ENCODE assay signal across 1 cellular context in the genomic region with DNA sequence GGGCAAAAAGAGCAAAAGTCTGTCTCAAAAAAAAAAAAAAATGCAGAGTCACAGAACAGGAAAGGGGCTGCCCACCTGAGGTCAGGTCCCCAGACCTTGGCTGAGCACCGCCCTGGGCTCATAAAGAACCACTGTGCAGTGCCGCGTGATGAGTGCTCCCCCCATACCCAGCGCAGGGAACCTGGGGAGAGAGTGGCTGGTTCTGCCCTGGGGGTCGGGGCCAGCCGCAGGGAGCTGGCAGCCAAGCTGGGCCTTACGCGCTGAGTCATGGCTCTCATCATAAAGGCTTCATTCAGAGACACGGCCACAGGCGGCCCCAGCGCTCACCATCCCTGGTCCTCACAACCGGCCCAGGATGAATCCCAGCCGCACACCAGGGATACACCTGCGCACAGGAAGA.
A peak's percentile ranks its signal among the peaks of the same experiment; 100 is the strongest.
TF ChIP-seq lines count a peak whose summit lies in the region.

No MANE protein-coding gene starts in this region.

TF ChIP-seq in HepG2, 621 proteins besides CTCF, POLR2A, EP300 and RAD21 (continued from another document and continues in another):
- TF ChIP-seq, protein P1, sequence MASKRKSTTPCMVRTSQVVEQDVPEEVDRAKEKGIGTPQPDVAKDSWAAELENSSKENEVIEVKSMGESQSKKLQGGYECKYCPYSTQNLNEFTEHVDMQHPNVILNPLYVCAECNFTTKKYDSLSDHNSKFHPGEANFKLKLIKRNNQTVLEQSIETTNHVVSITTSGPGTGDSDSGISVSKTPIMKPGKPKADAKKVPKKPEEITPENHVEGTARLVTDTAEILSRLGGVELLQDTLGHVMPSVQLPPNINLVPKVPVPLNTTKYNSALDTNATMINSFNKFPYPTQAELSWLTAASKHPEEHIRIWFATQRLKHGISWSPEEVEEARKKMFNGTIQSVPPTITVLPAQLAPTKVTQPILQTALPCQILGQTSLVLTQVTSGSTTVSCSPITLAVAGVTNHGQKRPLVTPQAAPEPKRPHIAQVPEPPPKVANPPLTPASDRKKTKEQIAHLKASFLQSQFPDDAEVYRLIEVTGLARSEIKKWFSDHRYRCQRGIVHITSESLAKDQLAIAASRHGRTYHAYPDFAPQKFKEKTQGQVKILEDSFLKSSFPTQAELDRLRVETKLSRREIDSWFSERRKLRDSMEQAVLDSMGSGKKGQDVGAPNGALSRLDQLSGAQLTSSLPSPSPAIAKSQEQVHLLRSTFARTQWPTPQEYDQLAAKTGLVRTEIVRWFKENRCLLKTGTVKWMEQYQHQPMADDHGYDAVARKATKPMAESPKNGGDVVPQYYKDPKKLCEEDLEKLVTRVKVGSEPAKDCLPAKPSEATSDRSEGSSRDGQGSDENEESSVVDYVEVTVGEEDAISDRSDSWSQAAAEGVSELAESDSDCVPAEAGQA (IDR thresholded peaks at IDR 0.05; ENCODE audit: low read depth) = no peak; the same call in 1 of the 2 replicates
- TF ChIP-seq, protein P1 (CRISPR knock-in tag; IDR thresholded peaks at IDR 0.05; ENCODE audit: borderline replicate concordance) = no peak
- peak; percentile 80 for TF ChIP-seq HIC2 (CRISPR knock-in tag; IDR thresholded peaks at IDR 0.05; ENCODE audit: low read depth)
- TF ChIP-seq, protein P2, sequence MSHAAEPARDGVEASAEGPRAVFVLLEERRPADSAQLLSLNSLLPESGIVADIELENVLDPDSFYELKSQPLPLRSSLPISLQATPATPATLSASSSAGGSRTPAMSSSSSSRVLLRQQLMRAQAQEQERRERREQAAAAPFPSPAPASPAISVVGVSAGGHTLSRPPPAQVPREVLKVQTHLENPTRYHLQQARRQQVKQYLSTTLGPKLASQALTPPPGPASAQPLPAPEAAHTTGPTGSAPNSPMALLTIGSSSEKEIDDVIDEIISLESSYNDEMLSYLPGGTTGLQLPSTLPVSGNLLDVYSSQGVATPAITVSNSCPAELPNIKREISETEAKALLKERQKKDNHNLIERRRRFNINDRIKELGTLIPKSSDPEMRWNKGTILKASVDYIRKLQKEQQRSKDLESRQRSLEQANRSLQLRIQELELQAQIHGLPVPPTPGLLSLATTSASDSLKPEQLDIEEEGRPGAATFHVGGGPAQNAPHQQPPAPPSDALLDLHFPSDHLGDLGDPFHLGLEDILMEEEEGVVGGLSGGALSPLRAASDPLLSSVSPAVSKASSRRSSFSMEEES (CRISPR knock-in tag; IDR thresholded peaks at IDR 0.05) = peak; percentile 50; the same call in 1 of the 2 replicates
- no peak for TF ChIP-seq ZNF343 (CRISPR knock-in tag; IDR thresholded peaks at IDR 0.05)
- TF ChIP-seq ZEB1 (IDR thresholded peaks at IDR 0.05; ENCODE audit: insufficient replicate concordance, low read depth) = peak; percentile 70
- peak in 1 of 2 experiments; percentile 20; a peak in 1 of 4 replicates for TF ChIP-seq MAFK (conservative IDR thresholded peaks at IDR 0.05 in 1 of 2, IDR thresholded peaks at IDR 0.05 in 1 of 2; ENCODE audit: low read length in 2 of 2)
- TF ChIP-seq TSC22D2 (CRISPR knock-in tag; IDR thresholded peaks at IDR 0.05; ENCODE audit: borderline replicate concordance) = no peak
- TF ChIP-seq ATF6 (CRISPR knock-in tag; conservative IDR thresholded peaks at IDR 0.05) = no peak
- TF ChIP-seq ATRX (CRISPR knock-in tag; IDR thresholded peaks at IDR 0.05; ENCODE audit: borderline replicate concordance) = no peak
- TF ChIP-seq, protein P3, sequence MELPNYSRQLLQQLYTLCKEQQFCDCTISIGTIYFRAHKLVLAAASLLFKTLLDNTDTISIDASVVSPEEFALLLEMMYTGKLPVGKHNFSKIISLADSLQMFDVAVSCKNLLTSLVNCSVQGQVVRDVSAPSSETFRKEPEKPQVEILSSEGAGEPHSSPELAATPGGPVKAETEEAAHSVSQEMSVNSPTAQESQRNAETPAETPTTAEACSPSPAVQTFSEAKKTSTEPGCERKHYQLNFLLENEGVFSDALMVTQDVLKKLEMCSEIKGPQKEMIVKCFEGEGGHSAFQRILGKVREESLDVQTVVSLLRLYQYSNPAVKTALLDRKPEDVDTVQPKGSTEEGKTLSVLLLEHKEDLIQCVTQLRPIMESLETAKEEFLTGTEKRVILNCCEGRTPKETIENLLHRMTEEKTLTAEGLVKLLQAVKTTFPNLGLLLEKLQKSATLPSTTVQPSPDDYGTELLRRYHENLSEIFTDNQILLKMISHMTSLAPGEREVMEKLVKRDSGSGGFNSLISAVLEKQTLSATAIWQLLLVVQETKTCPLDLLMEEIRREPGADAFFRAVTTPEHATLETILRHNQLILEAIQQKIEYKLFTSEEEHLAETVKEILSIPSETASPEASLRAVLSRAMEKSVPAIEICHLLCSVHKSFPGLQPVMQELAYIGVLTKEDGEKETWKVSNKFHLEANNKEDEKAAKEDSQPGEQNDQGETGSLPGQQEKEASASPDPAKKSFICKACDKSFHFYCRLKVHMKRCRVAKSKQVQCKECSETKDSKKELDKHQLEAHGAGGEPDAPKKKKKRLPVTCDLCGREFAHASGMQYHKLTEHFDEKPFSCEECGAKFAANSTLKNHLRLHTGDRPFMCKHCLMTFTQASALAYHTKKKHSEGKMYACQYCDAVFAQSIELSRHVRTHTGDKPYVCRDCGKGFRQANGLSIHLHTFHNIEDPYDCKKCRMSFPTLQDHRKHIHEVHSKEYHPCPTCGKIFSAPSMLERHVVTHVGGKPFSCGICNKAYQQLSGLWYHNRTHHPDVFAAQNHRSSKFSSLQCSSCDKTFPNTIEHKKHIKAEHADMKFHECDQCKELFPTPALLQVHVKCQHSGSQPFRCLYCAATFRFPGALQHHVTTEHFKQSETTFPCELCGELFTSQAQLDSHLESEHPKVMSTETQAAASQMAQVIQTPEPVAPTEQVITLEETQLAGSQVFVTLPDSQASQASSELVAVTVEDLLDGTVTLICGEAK (IDR thresholded peaks at IDR 0.05) = no peak
- TF ChIP-seq, protein P3 (CRISPR knock-in tag; IDR thresholded peaks at IDR 0.05) = no peak
- TF ChIP-seq, protein P4, sequence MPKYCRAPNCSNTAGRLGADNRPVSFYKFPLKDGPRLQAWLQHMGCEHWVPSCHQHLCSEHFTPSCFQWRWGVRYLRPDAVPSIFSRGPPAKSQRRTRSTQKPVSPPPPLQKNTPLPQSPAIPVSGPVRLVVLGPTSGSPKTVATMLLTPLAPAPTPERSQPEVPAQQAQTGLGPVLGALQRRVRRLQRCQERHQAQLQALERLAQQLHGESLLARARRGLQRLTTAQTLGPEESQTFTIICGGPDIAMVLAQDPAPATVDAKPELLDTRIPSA (CRISPR knock-in tag; IDR thresholded peaks at IDR 0.05; ENCODE audit: borderline replicate concordance) = no peak
- TF ChIP-seq ZNF17 (CRISPR knock-in tag; IDR thresholded peaks at IDR 0.05) = no peak
- TF ChIP-seq ZNF598 (CRISPR knock-in tag; IDR thresholded peaks at IDR 0.05; ENCODE audit: borderline replicate concordance) = no peak
- TF ChIP-seq IRF2 (CRISPR knock-in tag; IDR thresholded peaks at IDR 0.05) = no peak
- no peak for TF ChIP-seq NFIC (IDR thresholded peaks at IDR 0.05; ENCODE audit: low read length)
- no peak for TF ChIP-seq ZBTB21 (CRISPR knock-in tag; IDR thresholded peaks at IDR 0.05)
- TF ChIP-seq, protein P5, sequence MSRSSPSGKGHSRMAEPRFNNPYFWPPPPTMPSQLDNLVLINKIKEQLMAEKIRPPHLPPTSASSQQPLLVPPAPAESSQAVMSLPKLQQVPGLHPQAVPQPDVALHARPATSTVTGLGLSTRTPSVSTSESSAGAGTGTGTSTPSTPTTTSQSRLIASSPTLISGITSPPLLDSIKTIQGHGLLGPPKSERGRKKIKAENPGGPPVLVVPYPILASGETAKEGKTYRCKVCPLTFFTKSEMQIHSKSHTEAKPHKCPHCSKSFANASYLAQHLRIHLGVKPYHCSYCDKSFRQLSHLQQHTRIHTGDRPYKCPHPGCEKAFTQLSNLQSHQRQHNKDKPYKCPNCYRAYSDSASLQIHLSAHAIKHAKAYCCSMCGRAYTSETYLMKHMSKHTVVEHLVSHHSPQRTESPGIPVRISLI (CRISPR knock-in tag; IDR thresholded peaks at IDR 0.05; ENCODE audit: borderline replicate concordance) = peak; percentile 91
- TF ChIP-seq, protein P6, sequence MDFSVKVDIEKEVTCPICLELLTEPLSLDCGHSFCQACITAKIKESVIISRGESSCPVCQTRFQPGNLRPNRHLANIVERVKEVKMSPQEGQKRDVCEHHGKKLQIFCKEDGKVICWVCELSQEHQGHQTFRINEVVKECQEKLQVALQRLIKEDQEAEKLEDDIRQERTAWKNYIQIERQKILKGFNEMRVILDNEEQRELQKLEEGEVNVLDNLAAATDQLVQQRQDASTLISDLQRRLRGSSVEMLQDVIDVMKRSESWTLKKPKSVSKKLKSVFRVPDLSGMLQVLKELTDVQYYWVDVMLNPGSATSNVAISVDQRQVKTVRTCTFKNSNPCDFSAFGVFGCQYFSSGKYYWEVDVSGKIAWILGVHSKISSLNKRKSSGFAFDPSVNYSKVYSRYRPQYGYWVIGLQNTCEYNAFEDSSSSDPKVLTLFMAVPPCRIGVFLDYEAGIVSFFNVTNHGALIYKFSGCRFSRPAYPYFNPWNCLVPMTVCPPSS (IDR thresholded peaks at IDR 0.05) = no peak
- no peak for TF ChIP-seq ZFYVE20 (CRISPR knock-in tag; IDR thresholded peaks at IDR 0.05; ENCODE audit: borderline replicate concordance, low read depth)
- no peak for TF ChIP-seq TGIF2 (CRISPR knock-in tag; IDR thresholded peaks at IDR 0.05)
- no peak for TF ChIP-seq BRCA1 (CRISPR knock-in tag; IDR thresholded peaks at IDR 0.05)
- TF ChIP-seq ZSCAN30 (CRISPR knock-in tag; IDR thresholded peaks at IDR 0.05) = no peak
- no peak for TF ChIP-seq MEF2D (CRISPR knock-in tag; IDR thresholded peaks at IDR 0.05)
- no peak for TF ChIP-seq ZNF703 (CRISPR knock-in tag; IDR thresholded peaks at IDR 0.05; ENCODE audit: borderline replicate concordance)
- TF ChIP-seq IKZF4 (CRISPR knock-in tag; IDR thresholded peaks at IDR 0.05; ENCODE audit: borderline replicate concordance, low read depth, not compliant biosample characterization) = no peak
- TF ChIP-seq EZH2 (conservative IDR thresholded peaks at IDR 0.05; ENCODE audit: low read depth, low read length) = no peak
- no peak for TF ChIP-seq MBD4 (IDR thresholded peaks at IDR 0.05; ENCODE audit: borderline replicate concordance, low read length)
